ENCODE assay signal across 35 cellular contexts in the genomic region with DNA sequence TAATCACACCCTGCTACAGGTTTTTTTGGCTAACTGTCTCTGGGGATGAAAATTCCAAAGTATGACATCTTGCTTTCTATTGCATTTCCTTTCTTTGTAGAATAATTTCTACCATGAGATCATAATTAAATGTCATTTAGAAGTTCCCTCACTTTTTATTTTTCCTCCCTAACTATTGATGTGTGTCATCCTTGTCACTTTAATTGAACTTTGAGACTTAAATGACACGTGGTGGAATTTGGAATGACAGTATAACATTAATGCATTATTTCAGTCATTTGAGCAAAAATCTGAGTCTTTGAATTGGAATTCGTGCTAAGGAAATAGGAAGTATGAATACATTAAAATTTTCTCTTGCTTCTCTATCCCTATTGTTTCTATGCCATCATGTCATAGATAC.
"Had no signal": no experiment of that assay in that cellular context is flagged by ENCODE, and none has a peak within 500 bp of the region (broad histone marks: within the 10 kb centered on the region; RNA-seq: fewer than 3 reads in every experiment).

No MANE protein-coding gene starts in this region.

- H3K4me3 ChIP-seq: MG63 had no signal

- H3K27me3 ChIP-seq: MG63 had no signal

- DNase-seq: Karpas-422, Kasumi-1, MG63, MM.1S, MV-4-11, NCI-H1048, NCI-H1092, NCI-H1092 treated with DMSO at 0.1 percent for 48 hours, NCI-H1105, NCI-H1105 treated with DMSO at 0.1 percent for 48 hours, NCI-H1417, NCI-H1417 treated with DMSO at 0.1 percent for 48 hours, NCI-H1436, NCI-H1436 treated with DMSO at 0.1 percent for 48 hours, NCI-H146, NCI-H1694, NCI-H1694 treated with DMSO at 0.1 percent for 48 hours, NCI-H187, NCI-H187 treated with DMSO at 0.1 percent for 48 hours, NCI-H1930, NCI-H2029, NCI-H2029 treated with DMSO at 0.1 percent for 48 hours, NCI-H2081, NCI-H2081 treated with DMSO at 0.1 percent for 48 hours, NCI-H2107, NCI-H2171, NCI-H2171 treated with DMSO at 0.1 percent for 48 hours, NCI-H2227 treated with DMSO at 0.1 percent for 48 hours, NCI-H226, NCI-H345, NCI-H446, NCI-H446 treated with DMSO at 0.1 percent for 48 hours, NCI-H510A, NCI-H510A treated with DMSO at 0.1 percent for 48 hours, NCI-H524 had no signal

- H3K9me3 ChIP-seq: MG63 had no signal

- H3K36me3 ChIP-seq: MG63 had no signal
